Comparison of ENCODE assay signal across 8 cellular contexts in the genomic region with DNA sequence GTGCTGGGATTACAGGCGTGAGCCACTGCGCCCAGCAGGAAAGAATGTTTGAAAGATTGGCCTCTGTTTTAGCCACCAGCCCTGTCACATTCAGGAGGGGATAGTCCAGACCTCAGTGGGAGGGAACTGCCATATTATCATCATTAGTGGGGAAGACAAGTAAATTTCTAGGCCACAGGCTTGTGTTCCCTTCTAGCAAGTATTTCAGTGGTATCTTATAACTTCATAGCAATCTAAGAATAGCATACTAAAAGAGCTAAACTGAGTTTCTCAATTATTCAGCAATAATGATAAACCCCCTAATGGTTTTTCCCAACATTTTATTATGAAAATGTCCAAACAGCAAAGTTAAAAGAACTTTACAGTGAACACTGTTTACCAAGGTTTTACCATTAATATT.
"Had no signal": no experiment of that assay in that cellular context is flagged by ENCODE, and none has a peak within 500 bp of the region (broad histone marks: within the 10 kb centered on the region; RNA-seq: fewer than 3 reads in every experiment).

No MANE protein-coding gene starts in this region.

- H3K4me3 Mint-ChIP-seq: IgD-negative memory B cell had no signal

- H3K4me1 Mint-ChIP-seq: IgD-negative memory B cell had no signal

- H3K27ac Mint-ChIP-seq: IgD-negative memory B cell had no signal

- DNase-seq: IMR-90, KBM-7, KG1 had no signal

- FAIRE-seq: HepG2, HTR-8/SVneo had no signal

- ATAC-seq: HepG2 had no signal

- H3K27ac ChIP-seq: HL-60, KMS-11 had no signal

- H3K4me2 ChIP-seq: KMS-11 had no signal

- H3K27me3 Mint-ChIP-seq: IgD-negative memory B cell had no signal

- H3K9ac ChIP-seq: KMS-11 had no signal
